18 cellular contexts compared by ENCODE assay signal in genomic region chr2:235698028-235698427, GRCh38.
"Had no signal": no experiment of that assay in that cellular context is flagged by ENCODE, and none has a peak within 500 bp of the region (broad histone marks: within the 10 kb centered on the region; RNA-seq: fewer than 3 reads in every experiment).

No MANE protein-coding gene starts in this region.

- FAIRE-seq: endometrium, urothelium cell line had no signal

- H3K27me3 ChIP-seq: esophagus squamous epithelium, heart left ventricle had no signal

- H3K36me3 Mint-ChIP-seq: activated naive CD4-positive, alpha-beta T cell treated with anti-CD3 and anti-CD28 coated beads, Interleukin-2, amount 50 U/mL, for 72 hours had no signal

- H3K27ac Mint-ChIP-seq: activated naive CD4-positive, alpha-beta T cell treated with anti-CD3 and anti-CD28 coated beads, Interleukin-2, amount 50 U/mL, for 72 hours; activated T-cell treated with anti-CD3 and anti-CD28 coated beads, Interleukin-2, amount 50 U/mL, for 24 hours; nephron; stimulated activated naive CD8-positive, alpha-beta T cell treated with anti-CD3 and anti-CD28 coated beads, Interleukin-15, amount 100 ng/mL, for 72 hours had no signal

- H3K36me3 ChIP-seq: esophagus squamous epithelium, heart left ventricle had no signal

- ATAC-seq: activated CD4-positive, CD25-positive, alpha-beta regulatory T cell treated with anti-CD3 and anti-CD28 coated beads, Interleukin-2, amount 50 U/mL, for 24 hours; activated naive CD4-positive, alpha-beta T cell treated with anti-CD3 and anti-CD28 coated beads, Interleukin-2, amount 50 U/mL, for 72 hours; left lobe of liver; stimulated activated naive CD8-positive, alpha-beta T cell treated with anti-CD3 and anti-CD28 coated beads, Interleukin-15, amount 100 ng/mL, for 72 hours had no signal

- H3K9me3 Mint-ChIP-seq: activated naive CD4-positive, alpha-beta T cell treated with anti-CD3 and anti-CD28 coated beads, Interleukin-2, amount 50 U/mL, for 72 hours; activated T-cell treated with anti-CD3 and anti-CD28 coated beads, Interleukin-2, amount 50 U/mL, for 24 hours; stimulated activated naive CD8-positive, alpha-beta T cell treated with anti-CD3 and anti-CD28 coated beads, Interleukin-15, amount 100 ng/mL, for 72 hours had no signal

- H3K4me3 ChIP-seq: esophagus squamous epithelium, heart left ventricle had no signal

- H3K4me1 Mint-ChIP-seq: stimulated activated naive CD8-positive, alpha-beta T cell treated with anti-CD3 and anti-CD28 coated beads, Interleukin-15, amount 100 ng/mL, for 72 hours had no signal

- DNase-seq: activated CD4-positive, alpha-beta T cell treated with anti-CD3 and anti-CD28 coated beads, Interleukin-2, amount 50 U/mL, for 4 hours; activated effector memory CD4-positive, alpha-beta T cell treated with anti-CD3 and anti-CD28 coated beads, Interleukin-2, amount 50 U/mL, for 16 hours; activated T-cell treated with anti-CD3 and anti-CD28 coated beads, Interleukin-2, amount 50 U/mL, for 24 hours; amygdala; dermis blood vessel endothelial cell; esophagus squamous epithelium; foreskin melanocyte; mammary epithelial cell; stimulated activated CD4-positive, alpha-beta T cell treated with anti-CD3 and anti-CD28 coated beads, Interleukin-4, amount 100 ng/mL, for 24 hours; stimulated activated naive CD8-positive, alpha-beta T cell treated with anti-CD3 and anti-CD28 coated beads, Interleukin-15, amount 100 ng/mL, for 72 hours had no signal

- H3K27me3 Mint-ChIP-seq: brain had no signal

- H3K4me3 Mint-ChIP-seq: activated T-cell treated with anti-CD3 and anti-CD28 coated beads, Interleukin-2, amount 50 U/mL, for 24 hours; brain; nephron; stimulated activated naive CD8-positive, alpha-beta T cell treated with anti-CD3 and anti-CD28 coated beads, Interleukin-15, amount 100 ng/mL, for 72 hours had no signal

- H3K27ac ChIP-seq: esophagus squamous epithelium, heart left ventricle had no signal

- H3K9me3 ChIP-seq: esophagus squamous epithelium, heart left ventricle had no signal
